24 cellular contexts compared by ENCODE assay signal in the genomic region with DNA sequence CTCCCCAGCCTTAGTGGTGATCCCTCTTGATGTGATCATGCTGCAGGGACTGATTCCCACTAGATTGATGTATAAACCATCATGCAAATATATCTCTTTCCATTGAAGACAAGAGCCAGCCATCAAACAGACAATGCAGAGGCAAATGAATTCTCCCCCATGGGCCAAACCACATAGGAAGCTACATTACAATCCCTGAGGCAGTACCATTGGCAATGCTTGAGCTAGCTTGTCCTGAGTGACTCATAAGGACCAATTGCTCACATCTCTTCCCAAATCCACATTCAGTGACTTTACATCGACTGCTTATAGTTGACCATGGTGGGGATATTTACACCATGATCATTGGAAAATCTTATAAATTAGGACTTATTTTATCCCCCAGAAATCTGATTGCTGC.
"Had no signal": no experiment of that assay in that cellular context is flagged by ENCODE, and none has a peak within 500 bp of the region (broad histone marks: within the 10 kb centered on the region; RNA-seq: fewer than 3 reads in every experiment).

No MANE protein-coding gene starts in this region.

- ATAC-seq: activated CD8-positive, alpha-beta memory T cell treated with anti-CD3 and anti-CD28 coated beads, Interleukin-2, amount 10 ng/mL, durations not matched to agents 7 days and 5 days; T-cell had no signal

- H3K4me3 ChIP-seq: MG63, Peyer's patch had no signal

- H3K27ac ChIP-seq: Peyer's patch had no signal

- DNase-seq: activated B cell treated with CpG ODN at 0.5 μM for 24 hours; activated CD4-positive, alpha-beta T cell treated with anti-CD3 and anti-CD28 coated beads for 1 hour; activated CD4-positive, alpha-beta T cell treated with anti-CD3 and anti-CD28 coated beads, Interleukin-2, amount 10 ng/mL, durations not matched to agents 24 days and 14 days; activated CD4-positive, alpha-beta T cell treated with anti-CD3 and anti-CD28 coated beads, Interleukin-2, amount 50 U/mL, for 48 hours; activated CD8-positive, alpha-beta memory T cell treated with anti-CD3 and anti-CD28 coated beads, Interleukin-2, amount 10 ng/mL, durations not matched to agents 7 days and 5 days; activated effector memory CD4-positive, alpha-beta T cell treated with Interleukin-2 at 50 U/mL for 16 hours; activated naive CD4-positive, alpha-beta T cell; activated T-cell treated with anti-CD3 and anti-CD28 coated beads, Interleukin-2, amount 50 U/mL, for 24 hours; aorta; Kasumi-1; KBM-7; MG63; MV-4-11; NCI-H1092 treated with DMSO at 0.1 percent for 48 hours; NCI-H1417 treated with DMSO at 0.1 percent for 48 hours; NCI-H1694 treated with DMSO at 0.1 percent for 48 hours; NCI-H2029 treated with DMSO at 0.1 percent for 48 hours; NCI-H510A treated with DMSO at 0.1 percent for 48 hours; NCI-H69; Peyer's patch; SIG-M5; T-cell; T-helper 2 cell; T1000 had no signal

- H3K27me3 ChIP-seq: MG63, Peyer's patch had no signal

- H3K36me3 ChIP-seq: MG63, Peyer's patch had no signal

- H3K4me1 ChIP-seq: Peyer's patch had no signal

- H3K9me3 ChIP-seq: MG63, Peyer's patch had no signal
